In the genomic region with DNA sequence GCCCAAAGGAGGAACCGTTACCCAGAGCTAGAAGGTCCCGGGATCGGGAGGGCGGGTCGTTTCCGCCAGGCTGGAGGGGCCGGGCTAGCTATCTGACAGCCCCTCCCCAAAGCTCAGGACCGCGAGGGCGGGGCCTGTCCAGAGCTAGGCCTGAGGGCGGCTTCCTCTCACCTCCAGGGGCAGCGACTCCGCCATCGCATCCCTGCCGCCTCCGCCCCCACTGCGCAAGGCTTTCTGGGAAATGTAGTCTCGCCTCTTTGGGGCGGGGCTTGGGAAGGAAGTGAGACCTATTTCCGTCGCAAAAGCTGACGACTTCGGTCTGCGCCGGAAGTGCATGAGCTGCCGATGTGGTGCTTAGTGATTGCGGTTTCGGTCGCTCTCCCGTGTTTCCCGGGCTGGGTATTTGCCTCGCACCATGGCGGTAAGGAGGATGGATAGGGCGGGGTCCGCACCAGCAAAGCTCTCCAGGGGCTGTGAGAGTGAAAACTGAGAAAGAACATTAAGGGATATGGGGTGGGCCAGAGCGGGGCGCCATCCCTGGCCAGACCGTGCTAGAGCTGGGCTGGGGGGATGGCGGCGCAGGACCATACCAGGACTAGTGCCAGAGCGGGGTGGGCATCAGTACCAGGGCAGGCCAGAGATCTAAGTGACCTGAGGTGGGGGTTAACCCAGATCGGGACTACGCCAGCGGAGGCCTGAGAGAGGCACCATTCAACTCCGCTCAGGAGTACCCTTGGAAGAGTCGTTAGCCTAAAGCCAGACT, we compare ENCODE assay signal across 1 cellular context.
TF ChIP-seq lines count a peak whose summit lies in the region.

A gene (plus strand): TSS at position 327 of the 763 bp plus-strand sequence. CDS start 89 bp downstream, at position 416.

TF ChIP-seq in HepG2, 621 proteins besides CTCF, POLR2A, EP300 and RAD21 (continued from another document and continues in another):
- TF ChIP-seq, protein P1, sequence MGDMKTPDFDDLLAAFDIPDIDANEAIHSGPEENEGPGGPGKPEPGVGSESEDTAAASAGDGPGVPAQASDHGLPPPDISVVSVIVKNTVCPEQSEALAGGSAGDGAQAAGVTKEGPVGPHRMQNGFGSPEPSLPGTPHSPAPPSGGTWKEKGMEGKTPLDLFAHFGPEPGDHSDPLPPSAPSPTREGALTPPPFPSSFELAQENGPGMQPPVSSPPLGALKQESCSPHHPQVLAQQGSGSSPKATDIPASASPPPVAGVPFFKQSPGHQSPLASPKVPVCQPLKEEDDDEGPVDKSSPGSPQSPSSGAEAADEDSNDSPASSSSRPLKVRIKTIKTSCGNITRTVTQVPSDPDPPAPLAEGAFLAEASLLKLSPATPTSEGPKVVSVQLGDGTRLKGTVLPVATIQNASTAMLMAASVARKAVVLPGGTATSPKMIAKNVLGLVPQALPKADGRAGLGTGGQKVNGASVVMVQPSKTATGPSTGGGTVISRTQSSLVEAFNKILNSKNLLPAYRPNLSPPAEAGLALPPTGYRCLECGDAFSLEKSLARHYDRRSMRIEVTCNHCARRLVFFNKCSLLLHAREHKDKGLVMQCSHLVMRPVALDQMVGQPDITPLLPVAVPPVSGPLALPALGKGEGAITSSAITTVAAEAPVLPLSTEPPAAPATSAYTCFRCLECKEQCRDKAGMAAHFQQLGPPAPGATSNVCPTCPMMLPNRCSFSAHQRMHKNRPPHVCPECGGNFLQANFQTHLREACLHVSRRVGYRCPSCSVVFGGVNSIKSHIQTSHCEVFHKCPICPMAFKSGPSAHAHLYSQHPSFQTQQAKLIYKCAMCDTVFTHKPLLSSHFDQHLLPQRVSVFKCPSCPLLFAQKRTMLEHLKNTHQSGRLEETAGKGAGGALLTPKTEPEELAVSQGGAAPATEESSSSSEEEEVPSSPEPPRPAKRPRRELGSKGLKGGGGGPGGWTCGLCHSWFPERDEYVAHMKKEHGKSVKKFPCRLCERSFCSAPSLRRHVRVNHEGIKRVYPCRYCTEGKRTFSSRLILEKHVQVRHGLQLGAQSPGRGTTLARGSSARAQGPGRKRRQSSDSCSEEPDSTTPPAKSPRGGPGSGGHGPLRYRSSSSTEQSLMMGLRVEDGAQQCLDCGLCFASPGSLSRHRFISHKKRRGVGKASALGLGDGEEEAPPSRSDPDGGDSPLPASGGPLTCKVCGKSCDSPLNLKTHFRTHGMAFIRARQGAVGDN (CRISPR knock-in tag; IDR thresholded peaks at IDR 0.05): peak; percentile 91
- TF ChIP-seq, protein P2, sequence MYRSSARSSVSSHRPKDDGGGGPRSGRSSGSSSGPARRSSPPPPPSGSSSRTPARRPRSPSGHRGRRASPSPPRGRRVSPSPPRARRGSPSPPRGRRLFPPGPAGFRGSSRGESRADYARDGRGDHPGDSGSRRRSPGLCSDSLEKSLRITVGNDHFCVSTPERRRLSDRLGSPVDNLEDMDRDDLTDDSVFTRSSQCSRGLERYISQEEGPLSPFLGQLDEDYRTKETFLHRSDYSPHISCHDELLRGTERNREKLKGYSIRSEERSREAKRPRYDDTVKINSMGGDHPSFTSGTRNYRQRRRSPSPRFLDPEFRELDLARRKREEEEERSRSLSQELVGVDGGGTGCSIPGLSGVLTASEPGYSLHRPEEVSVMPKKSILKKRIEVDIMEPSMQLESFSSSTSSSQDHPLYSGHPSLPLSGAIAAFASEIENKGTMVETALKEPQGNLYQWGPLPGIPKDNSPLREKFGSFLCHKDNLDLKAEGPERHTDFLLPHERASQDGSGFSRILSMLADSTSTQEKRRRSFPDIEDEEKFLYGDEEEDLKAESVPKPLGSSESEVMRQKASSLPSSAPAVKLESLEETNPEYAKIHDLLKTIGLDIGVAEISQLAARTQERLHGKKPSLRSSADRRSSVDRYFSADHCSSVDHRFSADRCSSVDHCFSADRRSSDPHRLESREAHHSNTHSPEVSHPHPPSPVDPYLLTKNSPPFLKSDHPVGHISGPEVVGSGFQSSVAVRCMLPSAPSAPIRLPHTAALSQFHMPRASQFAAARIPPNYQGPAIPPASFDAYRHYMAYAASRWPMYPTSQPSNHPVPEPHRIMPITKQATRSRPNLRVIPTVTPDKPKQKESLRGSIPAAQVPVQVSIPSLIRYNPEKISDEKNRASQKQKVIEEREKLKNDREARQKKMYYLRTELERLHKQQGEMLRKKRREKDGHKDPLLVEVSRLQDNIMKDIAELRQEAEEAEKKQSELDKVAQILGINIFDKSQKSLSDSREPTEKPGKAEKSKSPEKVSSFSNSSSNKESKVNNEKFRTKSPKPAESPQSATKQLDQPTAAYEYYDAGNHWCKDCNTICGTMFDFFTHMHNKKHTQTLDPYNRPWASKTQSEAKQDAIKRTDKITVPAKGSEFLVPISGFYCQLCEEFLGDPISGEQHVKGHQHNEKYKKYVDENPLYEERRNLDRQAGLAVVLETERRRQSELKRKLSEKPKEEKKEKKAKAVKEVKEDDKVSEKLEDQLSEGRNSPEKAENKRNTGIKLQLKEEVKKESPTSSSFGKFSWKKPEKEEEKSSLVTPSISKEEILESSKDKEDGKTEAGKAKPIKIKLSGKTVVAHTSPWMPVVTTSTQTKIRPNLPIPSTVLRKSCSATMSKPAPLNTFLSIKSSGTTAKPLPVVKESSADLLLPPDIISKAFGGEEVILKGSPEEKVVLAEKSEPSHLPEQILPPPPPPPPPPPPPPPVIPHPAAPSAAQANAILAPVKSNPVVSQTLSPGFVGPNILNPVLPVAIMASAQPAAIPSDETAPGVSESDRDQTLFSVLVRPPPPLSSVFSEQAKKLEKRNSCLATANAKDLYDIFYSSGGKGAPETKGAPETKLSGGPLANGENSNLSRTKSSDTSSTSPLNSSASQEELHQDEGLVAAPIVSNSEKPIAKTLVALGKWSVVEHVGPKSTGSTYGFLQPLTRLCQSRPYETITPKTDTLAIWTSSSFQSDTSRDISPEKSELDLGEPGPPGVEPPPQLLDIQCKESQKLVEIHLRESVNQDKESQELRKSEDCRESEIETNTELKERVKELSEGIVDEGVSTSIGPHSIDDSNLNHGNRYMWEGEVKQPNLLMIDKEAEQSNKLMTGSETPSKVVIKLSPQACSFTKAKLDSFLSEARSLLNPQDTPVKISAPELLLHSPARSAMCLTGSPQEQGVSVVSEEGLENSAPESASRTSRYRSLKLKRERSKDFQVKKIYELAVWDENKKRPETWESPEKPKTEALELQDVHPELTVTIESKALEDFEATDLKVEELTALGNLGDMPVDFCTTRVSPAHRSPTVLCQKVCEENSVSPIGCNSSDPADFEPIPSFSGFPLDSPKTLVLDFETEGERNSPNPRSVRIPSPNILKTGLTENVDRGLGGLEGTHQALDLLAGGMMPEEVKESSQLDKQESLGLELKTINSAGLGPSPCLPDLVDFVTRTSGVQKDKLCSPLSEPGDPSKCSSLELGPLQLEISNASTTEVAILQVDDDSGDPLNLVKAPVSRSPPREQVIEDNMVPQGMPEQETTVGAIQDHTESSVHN (CRISPR knock-in tag; IDR thresholded peaks at IDR 0.05): peak; percentile 38; the same call in 1 of the 2 replicates
- TF ChIP-seq HNRNPLL (IDR thresholded peaks at IDR 0.05; ENCODE audit: low read depth, low read length, poor library complexity, severe bottlenecking) (peak; percentile 81), ZNF672 (CRISPR knock-in tag; IDR thresholded peaks at IDR 0.05) (no peak), ZSCAN12 (CRISPR knock-in tag; IDR thresholded peaks at IDR 0.05) (no peak), NR2F1 (CRISPR knock-in tag; IDR thresholded peaks at IDR 0.05) (0 out of 4 replicates have a peak, but pooled peaks of 1 of the 2 experiments have one; percentile 12), ZNF138 (CRISPR knock-in tag; IDR thresholded peaks at IDR 0.05; ENCODE audit: low read depth) (no peak), RFXAP (CRISPR knock-in tag; IDR thresholded peaks at IDR 0.05; ENCODE audit: borderline replicate concordance) (peak; percentile 95), POGZ (CRISPR knock-in tag; IDR thresholded peaks at IDR 0.05) (peak; percentile 87), ZFP82 (CRISPR knock-in tag; IDR thresholded peaks at IDR 0.05; ENCODE audit: borderline replicate concordance) (no peak), ZNF709 (CRISPR knock-in tag; IDR thresholded peaks at IDR 0.05) (peak; percentile 31; the same call in 1 of the 2 replicates), TBX3 (IDR thresholded peaks at IDR 0.05; ENCODE audit: borderline replicate concordance) (peak; percentile 67), ZFP37 (CRISPR knock-in tag; IDR thresholded peaks at IDR 0.05; ENCODE audit: borderline replicate concordance) (peak; percentile 93), ZSCAN22 (CRISPR knock-in tag; IDR thresholded peaks at IDR 0.05) (peak; percentile 96), WIZ (CRISPR knock-in tag; IDR thresholded peaks at IDR 0.05) (no peak), NFYC (CRISPR knock-in tag; IDR thresholded peaks at IDR 0.05) (peak; percentile 73), MTF2 (CRISPR knock-in tag; IDR thresholded peaks at IDR 0.05; ENCODE audit: borderline replicate concordance) (0 out of 2 replicates have a peak, but pooled peaks have one; percentile 16), KDM5B (CRISPR knock-in tag; IDR thresholded peaks at IDR 0.05; ENCODE audit: borderline replicate concordance) (peak; percentile 56; the same call in 1 of the 2 replicates), SIN3B (IDR thresholded peaks at IDR 0.05; ENCODE audit: low read length) (peak; percentile 99), KDM2A (CRISPR knock-in tag; IDR thresholded peaks at IDR 0.05; ENCODE audit: borderline replicate concordance, low read depth) (peak; percentile 95)
- TF ChIP-seq, protein P3, sequence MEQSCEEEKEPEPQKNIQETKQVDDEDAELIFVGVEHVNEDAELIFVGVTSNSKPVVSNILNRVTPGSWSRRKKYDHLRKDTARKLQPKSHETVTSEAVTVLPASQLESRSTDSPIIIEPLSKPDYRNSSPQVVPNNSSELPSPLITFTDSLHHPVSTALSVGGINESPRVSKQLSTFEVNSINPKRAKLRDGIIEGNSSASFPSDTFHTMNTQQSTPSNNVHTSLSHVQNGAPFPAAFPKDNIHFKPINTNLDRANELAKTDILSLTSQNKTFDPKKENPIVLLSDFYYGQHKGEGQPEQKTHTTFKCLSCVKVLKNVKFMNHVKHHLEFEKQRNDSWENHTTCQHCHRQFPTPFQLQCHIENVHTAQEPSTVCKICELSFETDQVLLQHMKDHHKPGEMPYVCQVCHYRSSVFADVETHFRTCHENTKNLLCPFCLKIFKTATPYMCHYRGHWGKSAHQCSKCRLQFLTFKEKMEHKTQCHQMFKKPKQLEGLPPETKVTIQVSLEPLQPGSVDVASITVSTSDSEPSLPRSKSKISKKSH (CRISPR knock-in tag; IDR thresholded peaks at IDR 0.05; ENCODE audit: borderline replicate concordance): peak; percentile 37; the same call in 1 of the 2 replicates
- TF ChIP-seq, protein P4, sequence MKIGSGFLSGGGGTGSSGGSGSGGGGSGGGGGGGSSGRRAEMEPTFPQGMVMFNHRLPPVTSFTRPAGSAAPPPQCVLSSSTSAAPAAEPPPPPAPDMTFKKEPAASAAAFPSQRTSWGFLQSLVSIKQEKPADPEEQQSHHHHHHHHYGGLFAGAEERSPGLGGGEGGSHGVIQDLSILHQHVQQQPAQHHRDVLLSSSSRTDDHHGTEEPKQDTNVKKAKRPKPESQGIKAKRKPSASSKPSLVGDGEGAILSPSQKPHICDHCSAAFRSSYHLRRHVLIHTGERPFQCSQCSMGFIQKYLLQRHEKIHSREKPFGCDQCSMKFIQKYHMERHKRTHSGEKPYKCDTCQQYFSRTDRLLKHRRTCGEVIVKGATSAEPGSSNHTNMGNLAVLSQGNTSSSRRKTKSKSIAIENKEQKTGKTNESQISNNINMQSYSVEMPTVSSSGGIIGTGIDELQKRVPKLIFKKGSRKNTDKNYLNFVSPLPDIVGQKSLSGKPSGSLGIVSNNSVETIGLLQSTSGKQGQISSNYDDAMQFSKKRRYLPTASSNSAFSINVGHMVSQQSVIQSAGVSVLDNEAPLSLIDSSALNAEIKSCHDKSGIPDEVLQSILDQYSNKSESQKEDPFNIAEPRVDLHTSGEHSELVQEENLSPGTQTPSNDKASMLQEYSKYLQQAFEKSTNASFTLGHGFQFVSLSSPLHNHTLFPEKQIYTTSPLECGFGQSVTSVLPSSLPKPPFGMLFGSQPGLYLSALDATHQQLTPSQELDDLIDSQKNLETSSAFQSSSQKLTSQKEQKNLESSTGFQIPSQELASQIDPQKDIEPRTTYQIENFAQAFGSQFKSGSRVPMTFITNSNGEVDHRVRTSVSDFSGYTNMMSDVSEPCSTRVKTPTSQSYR (CRISPR knock-in tag; IDR thresholded peaks at IDR 0.05; ENCODE audit: borderline replicate concordance): peak; percentile 87; the same call in 1 of the 2 replicates
- TF ChIP-seq, protein P5, sequence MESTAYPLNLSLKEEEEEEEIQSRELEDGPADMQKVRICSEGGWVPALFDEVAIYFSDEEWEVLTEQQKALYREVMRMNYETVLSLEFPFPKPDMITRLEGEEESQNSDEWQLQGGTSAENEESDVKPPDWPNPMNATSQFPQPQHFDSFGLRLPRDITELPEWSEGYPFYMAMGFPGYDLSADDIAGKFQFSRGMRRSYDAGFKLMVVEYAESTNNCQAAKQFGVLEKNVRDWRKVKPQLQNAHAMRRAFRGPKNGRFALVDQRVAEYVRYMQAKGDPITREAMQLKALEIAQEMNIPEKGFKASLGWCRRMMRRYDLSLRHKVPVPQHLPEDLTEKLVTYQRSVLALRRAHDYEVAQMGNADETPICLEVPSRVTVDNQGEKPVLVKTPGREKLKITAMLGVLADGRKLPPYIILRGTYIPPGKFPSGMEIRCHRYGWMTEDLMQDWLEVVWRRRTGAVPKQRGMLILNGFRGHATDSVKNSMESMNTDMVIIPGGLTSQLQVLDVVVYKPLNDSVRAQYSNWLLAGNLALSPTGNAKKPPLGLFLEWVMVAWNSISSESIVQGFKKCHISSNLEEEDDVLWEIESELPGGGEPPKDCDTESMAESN (CRISPR knock-in tag; conservative IDR thresholded peaks at IDR 0.05): peak; percentile 96
- TF ChIP-seq, protein P6, sequence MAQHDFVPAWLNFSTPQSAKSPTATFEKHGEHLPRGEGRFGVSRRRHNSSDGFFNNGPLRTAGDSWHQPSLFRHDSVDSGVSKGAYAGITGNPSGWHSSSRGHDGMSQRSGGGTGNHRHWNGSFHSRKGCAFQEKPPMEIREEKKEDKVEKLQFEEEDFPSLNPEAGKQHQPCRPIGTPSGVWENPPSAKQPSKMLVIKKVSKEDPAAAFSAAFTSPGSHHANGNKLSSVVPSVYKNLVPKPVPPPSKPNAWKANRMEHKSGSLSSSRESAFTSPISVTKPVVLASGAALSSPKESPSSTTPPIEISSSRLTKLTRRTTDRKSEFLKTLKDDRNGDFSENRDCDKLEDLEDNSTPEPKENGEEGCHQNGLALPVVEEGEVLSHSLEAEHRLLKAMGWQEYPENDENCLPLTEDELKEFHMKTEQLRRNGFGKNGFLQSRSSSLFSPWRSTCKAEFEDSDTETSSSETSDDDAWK (CRISPR knock-in tag; IDR thresholded peaks at IDR 0.05): no peak
- TF ChIP-seq, protein P7, sequence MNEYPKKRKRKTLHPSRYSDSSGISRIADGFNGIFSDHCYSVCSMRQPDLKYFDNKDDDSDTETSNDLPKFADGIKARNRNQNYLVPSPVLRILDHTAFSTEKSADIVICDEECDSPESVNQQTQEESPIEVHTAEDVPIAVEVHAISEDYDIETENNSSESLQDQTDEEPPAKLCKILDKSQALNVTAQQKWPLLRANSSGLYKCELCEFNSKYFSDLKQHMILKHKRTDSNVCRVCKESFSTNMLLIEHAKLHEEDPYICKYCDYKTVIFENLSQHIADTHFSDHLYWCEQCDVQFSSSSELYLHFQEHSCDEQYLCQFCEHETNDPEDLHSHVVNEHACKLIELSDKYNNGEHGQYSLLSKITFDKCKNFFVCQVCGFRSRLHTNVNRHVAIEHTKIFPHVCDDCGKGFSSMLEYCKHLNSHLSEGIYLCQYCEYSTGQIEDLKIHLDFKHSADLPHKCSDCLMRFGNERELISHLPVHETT (CRISPR knock-in tag; conservative IDR thresholded peaks at IDR 0.05): peak; percentile 97
